ENCODE assay signal across 10 cellular contexts in genomic region chr2:237223208-237223861, GRCh38.
DNase-seq lines count a peak whose midpoint lies in the region; ATAC-seq, FAIRE-seq and TF ChIP-seq lines count a peak whose summit lies in the region.
"Had no signal": no experiment of that assay in that cellular context is flagged by ENCODE, and none has a peak within 500 bp of the region (broad histone marks: within the 10 kb centered on the region; RNA-seq: fewer than 3 reads in every experiment).

No MANE protein-coding gene starts in this region.

- intact Hi-C loops in endothelial cell of umbilical vein (cut with micrococcal nuclease), result no loop called here

- peaks cover 44% of the 10 kb centered on the region for H3K4me1 Mint-ChIP-seq in nephron
- H3K4me1 Mint-ChIP-seq in T-helper 2 cell treated with Interferon-gamma antibody and Interleukin-4, amounts not matched to agents 5 μg/mL and 100 μg/mL, for 36 hours (ENCODE audit: low read depth), result peaks cover 5% of the 10 kb centered on the region
- H3K4me1 Mint-ChIP-seq: activated B cell treated with CpG ODN at 0.5 μM for 24 hours had no signal

- TF ChIP-seq POLR2A in endothelial cell of umbilical vein (IDR thresholded peaks at IDR 0.05; ENCODE audit: low read depth, low read length), result no peak

- no peaks in the 10 kb centered on the region for H3K79me2 ChIP-seq in endothelial cell of umbilical vein (ENCODE audit: control insufficient read depth, insufficient read depth, low read length)

- no peak overlapping the region for H3K9ac ChIP-seq in endothelial cell of umbilical vein (replicated peaks; ENCODE audit: extremely low read depth, insufficient read depth, low read length)

- dilution Hi-C loops in endothelial cell of umbilical vein (cut with MboI; ENCODE audit: extremely low pct_ligation_motif_present, low sequenced_read_pairs), result no loop called here

- H3K27me3 Mint-ChIP-seq in nephron (ENCODE audit: low read depth), result no peaks in the 10 kb centered on the region
- peaks cover 21% of the 10 kb centered on the region for H3K27me3 Mint-ChIP-seq in T-helper 2 cell treated with Interferon-gamma antibody and Interleukin-4, amounts not matched to agents 5 μg/mL and 100 μg/mL, for 36 hours (ENCODE audit: low read depth)

- POLR2A ChIA-PET in endothelial cell of umbilical vein (lab: Charles Lee), result no interaction called here

- H3K36me3 Mint-ChIP-seq in nephron (ENCODE audit: low read depth), result no peaks in the 10 kb centered on the region
- no peaks in the 10 kb centered on the region for H3K36me3 Mint-ChIP-seq in T-helper 2 cell treated with Interferon-gamma antibody and Interleukin-4, amounts not matched to agents 5 μg/mL and 100 μg/mL, for 36 hours (ENCODE audit: low read depth)
- H3K36me3 Mint-ChIP-seq: activated naive CD8-positive, alpha-beta T cell treated with anti-CD3 and anti-CD28 coated beads, Interleukin-2, amount 10 ng/mL, durations not matched to agents 7 days and 5 days had no signal

- no TSS peak for BruUV-seq in endothelial cell of umbilical vein (replicated peaks; lab: Mats Ljungman, UMichigan)

- FAIRE-seq in endothelial cell of umbilical vein (lab: Jason Lieb, UNC), result no peak

- no peaks in the 10 kb centered on the region for H3K9me3 ChIP-seq in endothelial cell of umbilical vein (replicated peaks; ENCODE audit: control insufficient read depth, insufficient read depth, low read length)

- peaks cover 9% of the 10 kb centered on the region for H3K4me1 ChIP-seq in endothelial cell of umbilical vein (ENCODE audit: control insufficient read depth, extremely low read depth, insufficient read depth, low read length)

- H3K4me3 Mint-ChIP-seq in nephron, result peak overlapping the region in 1 of 3 experiments; percentile 20
- no peak overlapping the region for H3K4me3 Mint-ChIP-seq in T-helper 2 cell treated with Interferon-gamma antibody and Interleukin-4, amounts not matched to agents 5 μg/mL and 100 μg/mL, for 36 hours
- H3K4me3 Mint-ChIP-seq: activated B cell treated with CpG ODN at 0.5 μM for 24 hours; activated naive CD8-positive, alpha-beta T cell treated with anti-CD3 and anti-CD28 coated beads, Interleukin-2, amount 10 ng/mL, durations not matched to agents 7 days and 5 days had no signal

- CTCF ChIA-PET in endothelial cell of umbilical vein (lab: Charles Lee), result interaction anchor here (1.4 kb wide), 1 partner anchor 34 kb away, joined by 3 read pairs; no protein-coding TSS in a partner anchor

- no peak overlapping the region for H2AFZ ChIP-seq in endothelial cell of umbilical vein (ENCODE audit: low read depth, low read length)

- no peaks in the 10 kb centered on the region for H3K36me3 ChIP-seq in endothelial cell of umbilical vein (ENCODE audit: control insufficient read depth in 2 of 2, extremely low read depth in 1 of 2, insufficient read depth in 2 of 2, low read length in 2 of 2)

- H4K20me1 ChIP-seq in endothelial cell of umbilical vein (replicated peaks; ENCODE audit: control insufficient read depth, extremely low read depth, insufficient read depth, low read length), result no peaks in the 10 kb centered on the region

- peaks cover 5% of the 10 kb centered on the region for H3K9me3 Mint-ChIP-seq in nephron
- no peaks in the 10 kb centered on the region for H3K9me3 Mint-ChIP-seq in T-helper 2 cell treated with Interferon-gamma antibody and Interleukin-4, amounts not matched to agents 5 μg/mL and 100 μg/mL, for 36 hours
- H3K9me3 Mint-ChIP-seq: activated B cell treated with CpG ODN at 0.5 μM for 24 hours; activated naive CD8-positive, alpha-beta T cell treated with anti-CD3 and anti-CD28 coated beads, Interleukin-2, amount 10 ng/mL, durations not matched to agents 7 days and 5 days had no signal

- ATAC-seq in GM19452 (IDR thresholded peaks at IDR 0.05; ENCODE audit: unreplicated experiment) (no peak), HG03097 (IDR thresholded peaks at IDR 0.05; ENCODE audit: low FRiP score, unreplicated experiment) (no peak)

- no peaks in the 10 kb centered on the region for H3K27me3 ChIP-seq in endothelial cell of umbilical vein (ENCODE audit: control insufficient read depth in 2 of 2, insufficient read depth in 2 of 2, low read length in 2 of 2)

- H3K9me1 ChIP-seq in endothelial cell of umbilical vein (replicated peaks; ENCODE audit: control insufficient read depth, extremely low read depth, insufficient read depth, low read length), result no peaks in the 10 kb centered on the region

- DNase-seq in AG08395 (ENCODE audit: low spot score) (peak; percentile 75), LoVo (ENCODE audit: low spot score) (peak; percentile 48), endothelial cell of umbilical vein (ENCODE audit: low read depth, low spot score) (peak; percentile 12)
- no peak for DNase-seq in T-helper 2 cell treated with Interferon-gamma antibody and Interleukin-4, amounts not matched to agents 5 μg/mL and 100 μg/mL, for 36 hours (ENCODE audit: low spot score)
- DNase-seq in stimulated activated CD4-positive, alpha-beta T cell treated with anti-CD3 and anti-CD28 coated beads, Interleukin-1b, Interleukin-23, amount 100 ng/mL, for 48 hours, result no peak
- DNase-seq: activated B cell treated with CpG ODN at 0.5 μM for 24 hours; activated naive CD8-positive, alpha-beta T cell treated with anti-CD3 and anti-CD28 coated beads, Interleukin-2, amount 10 ng/mL, durations not matched to agents 7 days and 5 days had no signal

- peak overlapping the region in 2 of 3 experiments; percentile 17 to 21 for H3K27ac Mint-ChIP-seq in nephron
- H3K27ac Mint-ChIP-seq in T-helper 2 cell treated with Interferon-gamma antibody and Interleukin-4, amounts not matched to agents 5 μg/mL and 100 μg/mL, for 36 hours, result no peak overlapping the region
- H3K27ac Mint-ChIP-seq: activated B cell treated with CpG ODN at 0.5 μM for 24 hours; activated naive CD8-positive, alpha-beta T cell treated with anti-CD3 and anti-CD28 coated beads, Interleukin-2, amount 10 ng/mL, durations not matched to agents 7 days and 5 days had no signal

- no peak overlapping the region for H3K27ac ChIP-seq in endothelial cell of umbilical vein (ENCODE audit: insufficient read depth, low read depth, low read length)

- no peak overlapping the region for H3K4me3 ChIP-seq in endothelial cell of umbilical vein (replicated peaks in 1 of 3; ENCODE audit: insufficient read depth in 1 of 3, low read depth in 1 of 3, low read length in 3 of 3)

- H3K4me2 ChIP-seq in endothelial cell of umbilical vein (ENCODE audit: insufficient read depth, low read length), result no peak overlapping the region

- TF ChIP-seq CTCF in endothelial cell of umbilical vein (IDR thresholded peaks at IDR 0.05; ENCODE audit: extremely low read depth in 1 of 2, insufficient read depth in 1 of 2, low read depth in 1 of 2, low read length in 2 of 2) (no peak), nephron (IDR thresholded peaks at IDR 0.05; ENCODE audit: unreplicated experiment in 3 of 3) (no peak)

TF ChIP-seq in endothelial cell of umbilical vein, 7 proteins besides CTCF, POLR2A, EP300 and RAD21:
- TF ChIP-seq POLR2AphosphoS5 (IDR thresholded peaks at IDR 0.05; ENCODE audit: insufficient read depth, low read depth, low read length), result no peak
- TF ChIP-seq EZH2 (IDR thresholded peaks at IDR 0.05; ENCODE audit: borderline replicate concordance, low read depth, low read length, severe bottlenecking), result no peak
- TF ChIP-seq FOS (IDR thresholded peaks at IDR 0.05; ENCODE audit: borderline replicate concordance, insufficient read depth, low read length), result no peak
- TF ChIP-seq MYC (IDR thresholded peaks at IDR 0.05; ENCODE audit: low read depth, low read length), result no peak
- TF ChIP-seq GATA2 (IDR thresholded peaks at IDR 0.05; ENCODE audit: insufficient read depth, insufficient read length, low read depth, low read length), result no peak
- TF ChIP-seq MAX (IDR thresholded peaks at IDR 0.05; ENCODE audit: insufficient read depth, insufficient read length), result no peak
- TF ChIP-seq JUN (IDR thresholded peaks at IDR 0.05; ENCODE audit: borderline replicate concordance, insufficient read depth, insufficient read length, low read depth), result no peak

Comparison
In these comparisons a context has a peak if more than half of its experiments do, and no peak if none do; other contexts are left out.
1. DNase-seq: peak in AG08395 (single experiment), LoVo (single experiment) and endothelial cell of umbilical vein (single experiment); none in T-helper 2 cell treated with Interferon-gamma antibody and Interleukin-4, amounts not matched to agents 5 μg/mL and 100 μg/mL, for 36 hours (single experiment) and stimulated activated CD4-positive, alpha-beta T cell treated with anti-CD3 and anti-CD28 coated beads, Interleukin-1b, Interleukin-23, amount 100 ng/mL, for 48 hours (single experiment).